10 cellular contexts compared by ENCODE assay signal in genomic region chr13:20193142-20193923, GRCh38. TPM values are rescaled to one million over a fixed set of nuclear protein-coding genes. Genes with fewer than 3 reads are reported as not detected.
DNase-seq lines count a peak whose midpoint lies in the region; ATAC-seq lines count a peak whose summit lies in the region.
"Had no signal": no experiment of that assay in that cellular context is flagged by ENCODE, and none has a peak within 500 bp of the region (broad histone marks: within the 10 kb centered on the region; RNA-seq: fewer than 3 reads in every experiment).

No MANE protein-coding gene starts in this region.

- H3K36me3 ChIP-seq in subcutaneous abdominal adipose tissue (ENCODE audit: control insufficient read depth in 5 of 5, insufficient read depth in 5 of 5, low read length in 5 of 5), result no peaks in the 10 kb centered on the region

- peaks cover 4% of the 10 kb centered on the region for H3K36me3 Mint-ChIP-seq in activated T-helper 17 cell treated with anti-CD3 and anti-CD28 coated beads, Interleukin-2, amount 50 U/mL, for 72 hours (ENCODE audit: low read depth)
- no peaks in the 10 kb centered on the region for H3K36me3 Mint-ChIP-seq in immature natural killer cell

- peaks cover 19 to 47% (median 44%) of the 10 kb centered on the region in 5 donors for H3K27me3 ChIP-seq in subcutaneous abdominal adipose tissue (ENCODE audit: control insufficient read depth in 5 of 5, insufficient read depth in 4 of 5, low read length in 5 of 5)

- no peak overlapping the region for H3K9ac ChIP-seq in subcutaneous abdominal adipose tissue (ENCODE audit: low read length in 5 of 5)

- H3K4me1 ChIP-seq in subcutaneous abdominal adipose tissue (ENCODE audit: control insufficient read depth in 5 of 5, insufficient read depth in 5 of 5, low read length in 5 of 5), result peaks cover 0 to 35% (median 28%) of the 10 kb centered on the region in 5 donors

- no peaks in the 10 kb centered on the region for H3K9me3 Mint-ChIP-seq in activated T-helper 17 cell treated with anti-CD3 and anti-CD28 coated beads, Interleukin-2, amount 50 U/mL, for 72 hours
- H3K9me3 Mint-ChIP-seq in immature natural killer cell, result peaks cover 0 to 2% (median 0%) of the 10 kb centered on the region in 6 donors

- H3K27ac Mint-ChIP-seq in activated T-helper 17 cell treated with anti-CD3 and anti-CD28 coated beads, Interleukin-2, amount 50 U/mL, for 72 hours, result no peak overlapping the region
- H3K27ac Mint-ChIP-seq in immature natural killer cell, result no peak overlapping the region

- no peaks in the 10 kb centered on the region for H3K9me3 ChIP-seq in subcutaneous abdominal adipose tissue (ENCODE audit: control insufficient read depth in 5 of 5, low read length in 5 of 5)

- H3K27ac ChIP-seq in subcutaneous abdominal adipose tissue (ENCODE audit: low read depth, low read length), result no peak overlapping the region
- H3K27ac ChIP-seq: 22Rv1 had no signal

- H3K27me3 Mint-ChIP-seq in activated T-helper 17 cell treated with anti-CD3 and anti-CD28 coated beads, Interleukin-2, amount 50 U/mL, for 72 hours, result peaks cover 33% of the 10 kb centered on the region
- peaks cover 17 to 34% (median 34%) of the 10 kb centered on the region in 3 donors for H3K27me3 Mint-ChIP-seq in immature natural killer cell (ENCODE audit: low read depth in 3 of 3)

- peak overlapping the region; percentile 78 for H3K4me3 Mint-ChIP-seq in activated T-helper 17 cell treated with anti-CD3 and anti-CD28 coated beads, Interleukin-2, amount 50 U/mL, for 72 hours
- peak overlapping the region; percentile 8 to 63 (median 57) for H3K4me3 Mint-ChIP-seq in immature natural killer cell

- peak; percentile 21 for ATAC-seq in activated T-helper 17 cell treated with anti-CD3 and anti-CD28 coated beads, Interleukin-2, amount 50 U/mL, for 72 hours (replicated peaks)

- peak; percentile 7 for DNase-seq in DMS 273 (lab: John Stamatoyannopoulos, UW; ENCODE audit: unreplicated experiment)
- no peak for DNase-seq in DMS 273 treated with DMSO at 0.1 percent for 48 hours (lab: John Stamatoyannopoulos, UW)
- DNase-seq in immature natural killer cell, result no peak
- no peak for DNase-seq in AML-193 (lab: John Stamatoyannopoulos, UW)
- DNase-seq in NCI-H2107 (lab: John Stamatoyannopoulos, UW), result no peak
- no peak for DNase-seq in NCI-H226

- H3K4me1 Mint-ChIP-seq in activated T-helper 17 cell treated with anti-CD3 and anti-CD28 coated beads, Interleukin-2, amount 50 U/mL, for 72 hours, result peaks cover 13% of the 10 kb centered on the region
- H3K4me1 Mint-ChIP-seq in immature natural killer cell, result peaks cover 16 to 19% of the 10 kb centered on the region in 2 donors

- H3K4me3 ChIP-seq in subcutaneous abdominal adipose tissue (ENCODE audit: low read depth in 1 of 5, low read length in 5 of 5), result peak overlapping the region in 4 of 5 donors; percentile 7 to 70 (median 21)

RNA-seq across cellular contexts. Expression of gene GJB2, which starts 0.6 kb away (rescaled TPM):
- total RNA-seq in activated T-helper 17 cell treated with anti-CD3 and anti-CD28 coated beads, Interleukin-2, amount 50 U/mL, for 72 hours, result 10 to 100 TPM; 42.5 to 84.4 TPM
- polyA plus RNA-seq in immature natural killer cell, result not detected

RNA-seq across cellular contexts. Expression of gene GJA3, which starts 32.5 kb away (rescaled TPM):
- under 1 TPM; 0.50 to 0.91 TPM for total RNA-seq in activated T-helper 17 cell treated with anti-CD3 and anti-CD28 coated beads, Interleukin-2, amount 50 U/mL, for 72 hours
- polyA plus RNA-seq in immature natural killer cell, result not detected

RNA-seq across cellular contexts. Expression of gene GJB6, which starts 38.8 kb away (rescaled TPM):
- total RNA-seq in activated T-helper 17 cell treated with anti-CD3 and anti-CD28 coated beads, Interleukin-2, amount 50 U/mL, for 72 hours, result 10 to 100 TPM; 16.8 to 53.3 TPM
- not detected for polyA plus RNA-seq in immature natural killer cell
- total RNA-seq: RPMI7951 had no signal
